Comparison of ENCODE assay signal across 8 cellular contexts in genomic region chr7:150778738-150779301, GRCh38. TPM values are rescaled to one million over a fixed set of nuclear protein-coding genes. Genes with fewer than 3 reads are reported as not detected.
A peak's percentile ranks its signal among the peaks of the same experiment; 100 is the strongest.
DNase-seq lines count a peak whose midpoint lies in the region; ATAC-seq, FAIRE-seq and TF ChIP-seq lines count a peak whose summit lies in the region.

No MANE protein-coding gene starts in this region.

- intact Hi-C loops in kidney (cut with DNase I), result no loop called here

- no peaks in the 10 kb centered on the region for H3K27me3 ChIP-seq in bronchial epithelial cell (ENCODE audit: control insufficient read depth, insufficient read depth, low read length)

- ATAC-seq in GM21786 (IDR thresholded peaks at IDR 0.05; ENCODE audit: unreplicated experiment) (peak; percentile 53), HG02973 (IDR thresholded peaks at IDR 0.05; ENCODE audit: unreplicated experiment) (no peak)

- H3K9me3 ChIP-seq in kidney (ENCODE audit: control insufficient read depth in 1 of 2, low read length in 2 of 2), result no peaks in the 10 kb centered on the region

- FAIRE-seq in bronchial epithelial cell (lab: Jason Lieb, UNC) (peak; percentile 40), kidney (lab: Jason Lieb, UNC) (peak; percentile 59)

- no peak overlapping the region for H3K4me3 ChIP-seq in WI38 (ENCODE audit: low read depth, low read length)
- H3K4me3 ChIP-seq in bronchial epithelial cell (ENCODE audit: low read depth, low read length), result no peak overlapping the region
- no peak overlapping the region for H3K4me3 ChIP-seq in kidney (ENCODE audit: low read length in 2 of 2)

- H3K27ac ChIP-seq in kidney (ENCODE audit: low read depth in 2 of 2, low read length in 2 of 2), result no peak overlapping the region

- no peaks in the 10 kb centered on the region for H3K4me1 ChIP-seq in kidney (ENCODE audit: control insufficient read depth in 1 of 2, insufficient read depth in 1 of 2, low read depth in 1 of 2, low read length in 2 of 2)

- TF ChIP-seq CTCF in WI38 (IDR thresholded peaks at IDR 0.05; ENCODE audit: low read depth, low read length) (peak; percentile 55), bronchial epithelial cell (IDR thresholded peaks at IDR 0.05; ENCODE audit: insufficient read depth, low read length, severe bottlenecking) (peak; percentile 81), kidney (IDR thresholded peaks at IDR 0.05; ENCODE audit: borderline replicate concordance, extremely low read depth, insufficient read depth) (peak; percentile 86)

- H3K9ac ChIP-seq in kidney (ENCODE audit: low read length in 2 of 2), result no peak overlapping the region

- peak; percentile 66 for DNase-seq in AG08396 (ENCODE audit: low spot score)
- DNase-seq in NCI-H2107 treated with DMSO at 0.1 percent for 48 hours (lab: John Stamatoyannopoulos, UW; ENCODE audit: unreplicated experiment), result peak; percentile 94
- peak; percentile 55 for DNase-seq in bronchial epithelial cell (ENCODE audit: low read depth)
- DNase-seq in kidney, result peak; percentile 89
- DNase-seq in stimulated activated CD4-positive, alpha-beta T cell treated with anti-CD3 and anti-CD28 coated beads, Interleukin-1b, Interleukin-23, amount 100 ng/mL, for 4 hours (ENCODE audit: low read depth in 2 of 2), result peak; percentile 65 to 70

- no peaks in the 10 kb centered on the region for H3K36me3 ChIP-seq in bronchial epithelial cell (ENCODE audit: control insufficient read depth, insufficient read depth, low read length)
- no peaks in the 10 kb centered on the region for H3K36me3 ChIP-seq in kidney (ENCODE audit: control insufficient read depth in 1 of 2, insufficient read depth in 2 of 2, low read length in 2 of 2)

RNA-seq across cellular contexts. Expression of gene TMEM176B, which starts 21.3 kb away (rescaled TPM):
- not detected in 2 replicates for total RNA-seq in bronchial epithelial cell
- 345 TPM for total RNA-seq in kidney
- polyA plus RNA-seq in kidney (ENCODE audit: insufficient read depth, low read depth, low replicate concordance), result 542 TPM

RNA-seq across cellular contexts. Expression of gene TMEM176A, which starts 21.7 kb away (rescaled TPM):
- total RNA-seq in bronchial epithelial cell (0.79 TPM in 1 of 2 replicates, not detected in the other), kidney (288 TPM)
- polyA plus RNA-seq in kidney (ENCODE audit: insufficient read depth, low read depth, low replicate concordance), result 513 TPM

RNA-seq across cellular contexts. Expression of gene GIMAP5, which starts 41.6 kb away (rescaled TPM):
- total RNA-seq in bronchial epithelial cell (not detected in 2 replicates), kidney (30.0 TPM)
- polyA plus RNA-seq in kidney (ENCODE audit: insufficient read depth, low read depth, low replicate concordance), result 21.2 TPM

Comparison
In these comparisons a context has a peak if more than half of its experiments do, and no peak if none do; other contexts are left out.
1. RNA of gene TMEM176B, which starts 21.3 kb away (total RNA-seq): 345 TPM in kidney (single experiment); not detected in bronchial epithelial cell; every median in the first group is over 100 times any median in the second.
2. RNA of gene TMEM176A, which starts 21.7 kb away (total RNA-seq): 288 TPM in kidney (single experiment); 0.79 TPM in bronchial epithelial cell; every median in the first group is over 100 times any median in the second.
3. RNA of gene GIMAP5, which starts 41.6 kb away (total RNA-seq): 30.0 TPM in kidney (single experiment); not detected in bronchial epithelial cell; every median in the first group is over 10 times any median in the second.
4. Peak in every context shown above with its lines, with median percentiles within 50 percentile points of each other: DNase-seq and CTCF ChIP-seq.